In genomic region chr13:24253520-24254150, GRCh38 we compare ENCODE assay signal across 15 cellular contexts. TPM values are rescaled to one million over a fixed set of nuclear protein-coding genes. Genes with fewer than 3 reads are reported as not detected.
DNase-seq lines count a peak whose midpoint lies in the region; ATAC-seq, FAIRE-seq and TF ChIP-seq lines count a peak whose summit lies in the region.
"Had no signal": no experiment of that assay in that cellular context is flagged by ENCODE, and none has a peak within 500 bp of the region (broad histone marks: within the 10 kb centered on the region; RNA-seq: fewer than 3 reads in every experiment).

No MANE protein-coding gene starts in this region.

- DNase-seq in GM12892 (ENCODE audit: insufficient read length) (no peak), T-cell (peak in 3 of 34 experiments; percentile 9 to 31 (median 24)), NCI-H774 (lab: John Stamatoyannopoulos, UW) (no peak), C1 segment of cervical spinal cord (lab: John Stamatoyannopoulos, UW) (no peak), posterior cingulate gyrus (no peak)
- DNase-seq: KG1; mesendoderm; NCI-H1930; NK-92 treated with Interleukin-12 subunit alpha and Interleukin-12 subunit beta, amount 100 ng/mL, for 24 hours had no signal

- H3K4me3 ChIP-seq in skin epidermis = peak overlapping the region in 2 of 7 experiments; percentile 4 to 41

- H3K27ac ChIP-seq in cingulate gyrus (ENCODE audit: low read depth, low read length) = peak overlapping the region; percentile 0
- H3K27ac ChIP-seq in skin epidermis = peak overlapping the region in 17 of 21 experiments; percentile 3 to 82 (median 47)

- FAIRE-seq in GM12892 (lab: Jason Lieb, UNC) = peak; percentile 72
- FAIRE-seq: colon had no signal

- H3K9me3 Mint-ChIP-seq in T-cell = no peaks in the 10 kb centered on the region

- H3K4me3 Mint-ChIP-seq in T-cell = peak overlapping the region; percentile 85 to 97 (median 96)

- H3K36me3 Mint-ChIP-seq in T-cell = peaks cover 40% of the 10 kb centered on the region

- ATAC-seq in T-cell (replicated peaks in 1 of 4) = peak in 1 of 4 experiments; percentile 3
- ATAC-seq in HG03442 (IDR thresholded peaks at IDR 0.05; ENCODE audit: unreplicated experiment) = no peak

- intact Hi-C loops in posterior cingulate gyrus (cut with DNase I) = no loop called here

- no peaks in the 10 kb centered on the region for H3K27me3 Mint-ChIP-seq in T-cell

- peaks cover 82 to 98% (median 90%) of the 10 kb centered on the region in 3 donors for H3K4me1 Mint-ChIP-seq in T-cell

- H3K27ac Mint-ChIP-seq in T-cell = peak overlapping the region; percentile 98 to 99

- no peak for TF ChIP-seq POLR2A in GM12892 (IDR thresholded peaks at IDR 0.05; ENCODE audit: low read depth, low read length)

- CTCF ChIA-PET in T-cell (lab: Charles Lee) = interaction anchor here in 1 of 2 donors (1.5 to 3.4 kb wide), 4 partner anchors 11 to 25 kb away, joined by 4 to 32 read pairs (median 21); no protein-coding TSS in a partner anchor

- POLR2A ChIA-PET in T-cell (lab: Charles Lee) = interaction anchor here (1.3 to 6.7 kb wide), 6 partner anchors 8 to 25 kb away, joined by 3 to 93 read pairs (median 9); no protein-coding TSS in a partner anchor

RNA-seq across cellular contexts. Expression of gene C1QTNF9, which starts 55.7 kb away (rescaled TPM):
- polyA plus RNA-seq in GM12892 (2012; ENCODE audit: missing spikeins) = not detected
- under 1 TPM in 1 of 5 donors, not detected in 4; 0.23 TPM for total RNA-seq in T-cell
- total RNA-seq: fibroblast of lung, pulmonary artery endothelial cell had no signal
